ENCODE assay signal across 15 cellular contexts in the genomic region with DNA sequence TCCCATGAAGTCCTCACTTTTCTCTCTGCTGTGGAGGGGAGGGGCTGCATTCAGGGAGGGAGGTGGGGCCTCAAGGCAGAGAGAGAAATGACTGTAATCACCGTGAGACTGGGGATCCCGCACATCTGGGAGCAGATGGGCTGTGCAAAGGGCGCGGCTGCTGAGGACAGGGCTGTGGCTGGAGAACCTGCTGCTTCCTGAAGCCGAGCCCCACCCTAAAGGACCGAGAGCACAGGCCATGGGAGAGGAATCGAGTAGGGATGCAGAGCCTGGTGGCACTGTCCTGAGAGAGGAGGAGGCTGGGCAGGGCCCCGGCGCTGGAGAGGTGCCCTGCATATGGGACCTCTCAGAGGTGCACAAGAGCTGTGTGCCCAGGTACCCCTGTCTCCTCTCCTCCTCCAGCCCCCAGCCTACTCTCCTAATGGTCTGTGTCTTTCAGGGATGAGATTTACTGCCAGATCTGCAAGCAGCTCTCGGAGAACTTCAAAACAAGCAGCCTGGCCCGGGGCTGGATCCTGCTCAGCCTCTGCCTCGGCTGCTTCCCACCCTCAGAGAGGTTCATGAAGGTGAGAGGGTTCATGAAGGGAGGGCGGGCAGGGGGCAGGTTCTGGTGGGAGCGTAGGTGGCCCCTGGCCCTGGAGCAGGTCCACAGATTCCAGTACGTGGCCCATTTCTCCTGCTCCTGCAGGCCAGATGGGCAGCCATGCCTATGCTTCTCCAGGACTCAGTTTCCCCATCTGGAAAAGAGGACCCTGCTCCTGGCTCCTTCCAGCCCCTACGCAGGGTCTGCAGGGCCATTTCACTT. TPM values are rescaled to one million over a fixed set of nuclear protein-coding genes. Genes with fewer than 3 reads are reported as not detected.
DNase-seq lines count a peak whose midpoint lies in the region; ATAC-seq and TF ChIP-seq lines count a peak whose summit lies in the region.
"Had no signal": no experiment of that assay in that cellular context is flagged by ENCODE, and none has a peak within 500 bp of the region (broad histone marks: within the 10 kb centered on the region; RNA-seq: fewer than 3 reads in every experiment).

No MANE protein-coding gene starts in this region.

- no peak overlapping the region for H3K27ac ChIP-seq in RWPE2 (ENCODE audit: poor library complexity, severe bottlenecking)
- H3K27ac ChIP-seq in right lobe of liver: no peak overlapping the region
- H3K27ac ChIP-seq: esophagus squamous epithelium, parathyroid adenoma had no signal

- TF ChIP-seq CTCF in RWPE2 (IDR thresholded peaks at IDR 0.05; ENCODE audit: poor library complexity, severe bottlenecking) (no peak), right lobe of liver (IDR thresholded peaks at IDR 0.05) (no peak)

- H3K4me3 ChIP-seq in RWPE2 (ENCODE audit: severe bottlenecking) (no peak overlapping the region), right lobe of liver (no peak overlapping the region)
- H3K4me3 ChIP-seq: esophagus squamous epithelium had no signal

- H3K9me3 Mint-ChIP-seq in activated T-cell treated with anti-CD3 and anti-CD28 coated beads, Interleukin-2, amount 50 U/mL, for 24 hours: no peaks in the 10 kb centered on the region
- H3K9me3 Mint-ChIP-seq in activated T-cell treated with anti-CD3 and anti-CD28 coated beads, Interleukin-2, amount 50 U/mL, for 72 hours: no peaks in the 10 kb centered on the region
- H3K9me3 Mint-ChIP-seq: activated CD8-positive, alpha-beta T cell treated with anti-CD3 and anti-CD28 coated beads for 36 hours had no signal

- H3K9me3 ChIP-seq in RWPE2 (ENCODE audit: severe bottlenecking) (no peaks in the 10 kb centered on the region), right lobe of liver (no peaks in the 10 kb centered on the region)
- H3K9me3 ChIP-seq: esophagus squamous epithelium had no signal

- no peak overlapping the region for H3K4me3 Mint-ChIP-seq in activated T-cell treated with anti-CD3 and anti-CD28 coated beads, Interleukin-2, amount 50 U/mL, for 24 hours
- no peak overlapping the region for H3K4me3 Mint-ChIP-seq in activated T-cell treated with anti-CD3 and anti-CD28 coated beads, Interleukin-2, amount 50 U/mL, for 72 hours
- H3K4me3 Mint-ChIP-seq: activated CD8-positive, alpha-beta T cell treated with anti-CD3 and anti-CD28 coated beads for 36 hours; activated naive CD8-positive, alpha-beta T cell had no signal

- H3K36me3 Mint-ChIP-seq in activated T-cell treated with anti-CD3 and anti-CD28 coated beads, Interleukin-2, amount 50 U/mL, for 24 hours (ENCODE audit: low read depth): no peaks in the 10 kb centered on the region
- no peaks in the 10 kb centered on the region for H3K36me3 Mint-ChIP-seq in activated T-cell treated with anti-CD3 and anti-CD28 coated beads, Interleukin-2, amount 50 U/mL, for 72 hours (ENCODE audit: insufficient read depth in 2 of 2)
- H3K36me3 Mint-ChIP-seq: activated naive CD8-positive, alpha-beta T cell had no signal

- intact Hi-C loops in right lobe of liver (cut with DNase I): no loop called here

- H3K27me3 Mint-ChIP-seq in activated T-cell treated with anti-CD3 and anti-CD28 coated beads, Interleukin-2, amount 50 U/mL, for 24 hours: no peaks in the 10 kb centered on the region
- H3K27me3 Mint-ChIP-seq in activated T-cell treated with anti-CD3 and anti-CD28 coated beads, Interleukin-2, amount 50 U/mL, for 72 hours (ENCODE audit: low read depth): peaks cover 11% of the 10 kb centered on the region
- H3K27me3 Mint-ChIP-seq: activated naive CD8-positive, alpha-beta T cell had no signal

- no peak overlapping the region for H3K27ac Mint-ChIP-seq in activated T-cell treated with anti-CD3 and anti-CD28 coated beads, Interleukin-2, amount 50 U/mL, for 24 hours
- H3K27ac Mint-ChIP-seq in activated T-cell treated with anti-CD3 and anti-CD28 coated beads, Interleukin-2, amount 50 U/mL, for 72 hours: no peak overlapping the region
- H3K27ac Mint-ChIP-seq: activated CD8-positive, alpha-beta T cell treated with anti-CD3 and anti-CD28 coated beads for 36 hours; activated naive CD8-positive, alpha-beta T cell had no signal

- TF ChIP-seq POLR2A in right lobe of liver (IDR thresholded peaks at IDR 0.05): no peak

- peaks cover 11% of the 10 kb centered on the region for H3K4me1 ChIP-seq in RWPE2 (ENCODE audit: insufficient read depth, poor library complexity, severe bottlenecking)
- no peaks in the 10 kb centered on the region for H3K4me1 ChIP-seq in right lobe of liver
- H3K4me1 ChIP-seq: esophagus squamous epithelium, parathyroid adenoma had no signal

- no CpG with 5 or more reads among the region's 16 CpGs for WGBS in right lobe of liver (ENCODE audit: insufficient coverage, low coverage, low lambda C conversion rate, missing lambda C conversion rate)

- H3K36me3 ChIP-seq in RWPE2 (ENCODE audit: low read depth) (no peaks in the 10 kb centered on the region), right lobe of liver (no peaks in the 10 kb centered on the region)
- H3K36me3 ChIP-seq: esophagus squamous epithelium had no signal

- ATAC-seq in activated T-cell treated with anti-CD3 and anti-CD28 coated beads, Interleukin-2, amount 50 U/mL, for 72 hours (replicated peaks in 1 of 2): no peak
- ATAC-seq in RWPE2 (ENCODE audit: low read depth): no peak; the same call in 2 of the 3 replicates
- ATAC-seq in right lobe of liver: peak in 1 of 4 donors; percentile 15
- no peak for ATAC-seq in HG03342 (IDR thresholded peaks at IDR 0.05; ENCODE audit: unreplicated experiment)
- ATAC-seq: activated CD8-positive, alpha-beta T cell treated with anti-CD3 and anti-CD28 coated beads for 36 hours had no signal

- peak; percentile 22 for DNase-seq in activated T-cell treated with anti-CD3 and anti-CD28 coated beads, Interleukin-2, amount 50 U/mL, for 24 hours
- DNase-seq in activated T-cell treated with anti-CD3 and anti-CD28 coated beads, Interleukin-2, amount 50 U/mL, for 72 hours: no peak
- DNase-seq in RWPE2 (ENCODE audit: low spot score) (peak; percentile 38), right lobe of liver (peak in 2 of 3 donors; percentile 8 to 32), ureter (ENCODE audit: low spot score) (peak; percentile 38), SHP77 (lab: John Stamatoyannopoulos, UW) (no peak)
- no peak for DNase-seq in central memory CD4-positive, alpha-beta T cell
- DNase-seq: activated CD8-positive, alpha-beta T cell treated with anti-CD3 and anti-CD28 coated beads for 36 hours; esophagus squamous epithelium; mesendoderm; NCI-H2029 had no signal

- no peaks in the 10 kb centered on the region for H3K27me3 ChIP-seq in RWPE2 (ENCODE audit: insufficient read depth, poor library complexity, severe bottlenecking)
- H3K27me3 ChIP-seq in right lobe of liver: no peaks in the 10 kb centered on the region

- H3K4me1 Mint-ChIP-seq in activated T-cell treated with anti-CD3 and anti-CD28 coated beads, Interleukin-2, amount 50 U/mL, for 24 hours (ENCODE audit: low read depth): peaks cover 10% of the 10 kb centered on the region
- peaks cover 14% of the 10 kb centered on the region for H3K4me1 Mint-ChIP-seq in activated T-cell treated with anti-CD3 and anti-CD28 coated beads, Interleukin-2, amount 50 U/mL, for 72 hours (ENCODE audit: low read depth)

RNA-seq across cellular contexts. Expression of a gene that starts 25.9 kb away (rescaled TPM):
- total RNA-seq in activated T-cell treated with anti-CD3 and anti-CD28 coated beads, Interleukin-2, amount 50 U/mL, for 72 hours: not detected
- not detected for total RNA-seq in right lobe of liver
- not detected for total RNA-seq in ureter
- total RNA-seq: activated CD8-positive, alpha-beta T cell treated with anti-CD3 and anti-CD28 coated beads for 36 hours; esophagus squamous epithelium; T-helper 1 cell treated with Interleukin-12 subunit alpha and Interleukin-12 subunit beta and Interleukin-4 antibody, amounts not matched to agents 30 ng/mL and 1 ng/mL, for 36 hours had no signal

RNA-seq across cellular contexts. Expression of a gene that starts 55.2 kb away (rescaled TPM):
- total RNA-seq in activated T-cell treated with anti-CD3 and anti-CD28 coated beads, Interleukin-2, amount 50 U/mL, for 72 hours: 10 to 100 TPM in 1 of 2 donors, 1 to 10 TPM in 1; 6.4 to 10.3 TPM
- total RNA-seq in right lobe of liver (10 to 100 TPM in 5 of 6 experiments, 1 to 10 TPM in 1; 6.6 to 37.7 (median 19.5) TPM), ureter (112 TPM)

Comparison
In these comparisons a context has a peak if more than half of its experiments do, and no peak if none do; other contexts are left out.
1. DNase-seq: peak in activated T-cell treated with anti-CD3 and anti-CD28 coated beads, Interleukin-2, amount 50 U/mL, for 24 hours (single experiment), RWPE2 (single experiment), right lobe of liver (2 of 3) and ureter (single experiment); none in activated T-cell treated with anti-CD3 and anti-CD28 coated beads, Interleukin-2, amount 50 U/mL, for 72 hours (0 of 2), SHP77 (0 of 2) and central memory CD4-positive, alpha-beta T cell (single experiment).